In genomic region chr3:109098245-109098644, GRCh38 we compare ENCODE assay signal across 9 cellular contexts. TPM values are rescaled to one million over a fixed set of nuclear protein-coding genes. Genes with fewer than 3 reads are reported as not detected.
DNase-seq lines count a peak whose midpoint lies in the region; ATAC-seq and TF ChIP-seq lines count a peak whose summit lies in the region.
"Had no signal": no experiment of that assay in that cellular context is flagged by ENCODE, and none has a peak within 500 bp of the region (broad histone marks: within the 10 kb centered on the region; RNA-seq: fewer than 3 reads in every experiment).

No MANE protein-coding gene starts in this region.

- peak; percentile 69 for ATAC-seq in HG03442 (IDR thresholded peaks at IDR 0.05; ENCODE audit: unreplicated experiment)
- ATAC-seq in mucosa of descending colon = peak; percentile 74
- no peak for ATAC-seq in HG03565 (IDR thresholded peaks at IDR 0.05; ENCODE audit: unreplicated experiment)
- no peak for ATAC-seq in natural killer cell
- ATAC-seq in HG03097 (IDR thresholded peaks at IDR 0.05; ENCODE audit: low FRiP score, unreplicated experiment) = no peak

- no peaks in the 10 kb centered on the region for H3K9me3 ChIP-seq in mucosa of descending colon

- no peak overlapping the region for H3K27ac Mint-ChIP-seq in natural killer cell
- H3K27ac Mint-ChIP-seq: activated B cell treated with CpG ODN at 0.5 μM for 24 hours had no signal

- no peak overlapping the region for H3K4me3 Mint-ChIP-seq in natural killer cell
- H3K4me3 Mint-ChIP-seq: activated B cell treated with CpG ODN at 0.5 μM for 24 hours had no signal

- in situ Hi-C loops in SK-MEL-5 (cut with HindIII; ENCODE audit: low pct_unique_long_range_greater_than_20kb, low sequenced_read_pairs) = no loop called here

- no peaks in the 10 kb centered on the region for H3K4me1 Mint-ChIP-seq in natural killer cell
- H3K4me1 Mint-ChIP-seq: activated B cell treated with CpG ODN at 0.5 μM for 24 hours had no signal

- intact Hi-C loops in mucosa of descending colon (cut with DNase I, micrococcal nuclease) = no loop called here
- intact Hi-C loops in natural killer cell (cut with micrococcal nuclease) = no loop called here

- H3K4me1 ChIP-seq in mucosa of descending colon (ENCODE audit: low read depth) = no peaks in the 10 kb centered on the region

- DNase-seq in DMS 273 (lab: John Stamatoyannopoulos, UW; ENCODE audit: unreplicated experiment) = peak; percentile 62
- DNase-seq in DMS 273 treated with DMSO at 0.1 percent for 48 hours (lab: John Stamatoyannopoulos, UW) = no peak
- DNase-seq in SK-MEL-5 (ENCODE audit: low read depth, low spot score) = peak; percentile 20
- DNase-seq in mucosa of descending colon = peak in 2 of 3 donors; percentile 21 to 38
- no peak for DNase-seq in natural killer cell
- DNase-seq: activated B cell treated with CpG ODN at 0.5 μM for 24 hours had no signal

- no peaks in the 10 kb centered on the region for H3K36me3 Mint-ChIP-seq in natural killer cell

- no peaks in the 10 kb centered on the region for H3K36me3 ChIP-seq in mucosa of descending colon (ENCODE audit: low read depth)

- H3K4me3 ChIP-seq in mucosa of descending colon = no peak overlapping the region

- no peaks in the 10 kb centered on the region for H3K27me3 Mint-ChIP-seq in natural killer cell (ENCODE audit: low read depth in 2 of 2)

- no peaks in the 10 kb centered on the region for H3K9me3 Mint-ChIP-seq in natural killer cell
- H3K9me3 Mint-ChIP-seq: activated B cell treated with CpG ODN at 0.5 μM for 24 hours had no signal

- peak; percentile 20 for TF ChIP-seq CTCF in mucosa of descending colon (IDR thresholded peaks at IDR 0.05)
- TF ChIP-seq CTCF in natural killer cell (IDR thresholded peaks at IDR 0.05) = no peak

RNA-seq across cellular contexts. Expression of gene MORC1, which starts 19.7 kb away (rescaled TPM):
- 0.11 TPM in 1 of 2 replicates, not detected in the other for total RNA-seq in SK-MEL-5 (2014; rRNA removed; shearing (Covaris generic))
- 0.05 TPM in 1 of 2 replicates, not detected in the other for polyA plus RNA-seq in SK-MEL-5 (2015; cell fraction: cytosol; rRNA removed)
- 0.41 and 0.57 TPM in 2 replicates for polyA plus RNA-seq in SK-MEL-5 (2015; cell fraction: nucleus; rRNA removed)
- not detected for total RNA-seq in mucosa of descending colon
- total RNA-seq in natural killer cell = under 1 TPM in 1 of 3 donors, not detected in 2; 0.12 TPM
- total RNA-seq: activated B cell treated with CpG ODN at 0.5 μM for 24 hours had no signal

RNA-seq across cellular contexts. Expression of gene C3orf85, which starts 38.3 kb away (rescaled TPM):
- not detected in 2 replicates for total RNA-seq in SK-MEL-5 (2014; rRNA removed; shearing (Covaris generic))
- polyA plus RNA-seq in SK-MEL-5 (2015; cell fraction: cytosol; rRNA removed) = not detected in 2 replicates
- polyA plus RNA-seq in SK-MEL-5 (2015; cell fraction: nucleus; rRNA removed) = not detected in 2 replicates
- total RNA-seq in mucosa of descending colon (10 to 100 TPM; 13.0 to 32.6 (median 13.1) TPM), natural killer cell (not detected)
- total RNA-seq: activated B cell treated with CpG ODN at 0.5 μM for 24 hours had no signal

Comparison
In these comparisons a context has a peak if more than half of its experiments do, and no peak if none do; other contexts are left out.
1. DNase-seq: peak in DMS 273 (single experiment), SK-MEL-5 (single experiment) and mucosa of descending colon (2 of 3); none in DMS 273 treated with DMSO at 0.1 percent for 48 hours (single experiment) and natural killer cell (single experiment).
2. ATAC-seq: peak in HG03442 (single experiment) and mucosa of descending colon (single experiment); none in HG03565 (single experiment), natural killer cell (0 of 3) and HG03097 (single experiment).
3. RNA of gene C3orf85, which starts 38.3 kb away (total RNA-seq): 13.0 to 32.6 TPM in mucosa of descending colon; not detected in SK-MEL-5 and not detected in natural killer cell; every median in the first group is over 10 times any median in the second.